ENCODE assay signal across 2 cellular contexts in the genomic region with DNA sequence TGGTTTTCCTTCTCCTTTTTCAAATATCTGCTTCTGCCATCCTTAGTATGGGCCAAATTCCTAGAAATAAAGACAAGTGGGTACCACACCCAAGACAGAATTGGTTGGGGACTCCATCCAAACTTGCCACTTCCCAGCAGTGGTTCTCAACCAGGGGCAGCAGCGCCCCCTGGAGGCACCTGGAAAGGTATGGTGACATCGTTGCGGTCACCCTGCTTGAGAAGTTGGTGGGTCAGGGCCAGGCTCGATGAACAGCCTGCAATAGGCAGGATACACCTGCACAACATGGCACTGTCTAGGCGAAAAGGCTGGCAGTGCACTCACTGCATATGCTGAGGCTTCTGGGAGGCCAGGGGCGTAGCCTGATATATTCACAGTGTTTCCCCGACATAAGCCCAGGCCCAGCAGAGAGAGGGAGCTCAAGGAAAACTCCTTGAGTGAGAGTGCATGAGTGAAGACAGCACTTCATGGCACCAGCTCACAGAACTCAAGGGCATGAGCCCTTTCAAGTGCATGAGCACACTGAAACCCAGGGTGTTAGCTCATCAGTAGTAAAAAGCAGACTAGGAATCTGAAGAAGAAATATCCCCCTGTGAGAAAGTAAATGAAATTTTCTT.
TF ChIP-seq lines count a peak whose summit lies in the region.

No MANE protein-coding gene starts in this region.

TF ChIP-seq in GM23338, 12 proteins besides CTCF, POLR2A, EP300 and RAD21:
- TF ChIP-seq STAT1 (IDR thresholded peaks at IDR 0.05; ENCODE audit: unreplicated experiment) (no peak), CREB1 (CRISPR knock-in tag; IDR thresholded peaks at IDR 0.05; ENCODE audit: low read depth) (no peak)
- TF ChIP-seq, protein P1, sequence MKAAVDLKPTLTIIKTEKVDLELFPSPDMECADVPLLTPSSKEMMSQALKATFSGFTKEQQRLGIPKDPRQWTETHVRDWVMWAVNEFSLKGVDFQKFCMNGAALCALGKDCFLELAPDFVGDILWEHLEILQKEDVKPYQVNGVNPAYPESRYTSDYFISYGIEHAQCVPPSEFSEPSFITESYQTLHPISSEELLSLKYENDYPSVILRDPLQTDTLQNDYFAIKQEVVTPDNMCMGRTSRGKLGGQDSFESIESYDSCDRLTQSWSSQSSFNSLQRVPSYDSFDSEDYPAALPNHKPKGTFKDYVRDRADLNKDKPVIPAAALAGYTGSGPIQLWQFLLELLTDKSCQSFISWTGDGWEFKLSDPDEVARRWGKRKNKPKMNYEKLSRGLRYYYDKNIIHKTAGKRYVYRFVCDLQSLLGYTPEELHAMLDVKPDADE (IDR thresholded peaks at IDR 0.05): no peak

TF ChIP-seq in H1, 55 proteins besides CTCF, POLR2A, EP300 and RAD21:
- TF ChIP-seq CBX8 (IDR thresholded peaks at IDR 0.05; ENCODE audit: borderline replicate concordance, low read depth, low read length) (no peak), KDM1A (IDR thresholded peaks at IDR 0.05; ENCODE audit: borderline replicate concordance, low read length) (no peak), GABPA (IDR thresholded peaks at IDR 0.05; ENCODE audit: borderline replicate concordance, insufficient read depth, low read length) (no peak), TAF7 (optimal IDR thresholded peaks at IDR 0.05; ENCODE audit: borderline replicate concordance, low read depth, low read length) (no peak), CREB1 (IDR thresholded peaks at IDR 0.05) (0 out of 2 replicates have a peak, but pooled peaks have one; percentile 56), SP4 (IDR thresholded peaks at IDR 0.05; ENCODE audit: low read length) (no peak), SAP30 (IDR thresholded peaks at IDR 0.05; ENCODE audit: insufficient read depth, insufficient replicate concordance, low read length) (no peak), HDAC6 (IDR thresholded peaks at IDR 0.05; ENCODE audit: low read depth, low read length) (no peak), CEBPB (IDR thresholded peaks at IDR 0.05; ENCODE audit: low read depth, low read length) (0 out of 2 replicates have a peak, but pooled peaks have one; percentile 27), RNF2 (IDR thresholded peaks at IDR 0.05; ENCODE audit: borderline replicate concordance, low read depth, low read length, missing control alignments, poor library complexity, severe bottlenecking) (no peak), FOSL1 (IDR thresholded peaks at IDR 0.05; ENCODE audit: insufficient read depth, low read depth, low read length) (no peak), KDM5A (IDR thresholded peaks at IDR 0.05; ENCODE audit: low read length) (no peak), POLR2AphosphoS5 (IDR thresholded peaks at IDR 0.05; ENCODE audit: low read depth, low read length) (no peak), ASH2L (IDR thresholded peaks at IDR 0.05; ENCODE audit: low read length) (no peak), JUND (IDR thresholded peaks at IDR 0.05; ENCODE audit: low read length) (0 out of 2 replicates have a peak, but pooled peaks have one; percentile 38), POU5F1 (IDR thresholded peaks at IDR 0.05; ENCODE audit: low read depth, low read length) (no peak), TBP (IDR thresholded peaks at IDR 0.05; ENCODE audit: low read depth, low read length) (no peak), JUN (IDR thresholded peaks at IDR 0.05; ENCODE audit: low read depth, low read length) (no peak), BRCA1 (IDR thresholded peaks at IDR 0.05; ENCODE audit: low read depth, low read length) (no peak), RBBP5 (IDR thresholded peaks at IDR 0.05; ENCODE audit: borderline replicate concordance, low read depth, low read length) (no peak)
- TF ChIP-seq, protein P2, sequence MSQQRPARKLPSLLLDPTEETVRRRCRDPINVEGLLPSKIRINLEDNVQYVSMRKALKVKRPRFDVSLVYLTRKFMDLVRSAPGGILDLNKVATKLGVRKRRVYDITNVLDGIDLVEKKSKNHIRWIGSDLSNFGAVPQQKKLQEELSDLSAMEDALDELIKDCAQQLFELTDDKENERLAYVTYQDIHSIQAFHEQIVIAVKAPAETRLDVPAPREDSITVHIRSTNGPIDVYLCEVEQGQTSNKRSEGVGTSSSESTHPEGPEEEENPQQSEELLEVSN (IDR thresholded peaks at IDR 0.05): no peak
TF ChIP-seq in H1: peak in this region for 3.
